In genomic region chr4:152996101-152996500, GRCh38 we compare ENCODE assay signal across 14 cellular contexts. TPM values are rescaled to one million over a fixed set of nuclear protein-coding genes. Genes with fewer than 3 reads are reported as not detected.
DNase-seq lines count a peak whose midpoint lies in the region; ATAC-seq and TF ChIP-seq lines count a peak whose summit lies in the region.
"Had no signal": no experiment of that assay in that cellular context is flagged by ENCODE, and none has a peak within 500 bp of the region (broad histone marks: within the 10 kb centered on the region; RNA-seq: fewer than 3 reads in every experiment).

No MANE protein-coding gene starts in this region.

- no peak overlapping the region for H3K4ac ChIP-seq in trophoblast cell (ENCODE audit: low read depth, low read length)

- no peak overlapping the region for H2AK5ac ChIP-seq in trophoblast cell (ENCODE audit: low read length)

- peak overlapping the region; percentile 32 for H4K8ac ChIP-seq in trophoblast cell (ENCODE audit: low read depth, low read length)

- peaks cover 27% of the 10 kb centered on the region for H3K4me1 ChIP-seq in PC-3 (ENCODE audit: insufficient read depth, low read length)
- H3K4me1 ChIP-seq in foreskin keratinocyte: peaks cover 33% of the 10 kb centered on the region
- H3K4me1 ChIP-seq in trophoblast cell (ENCODE audit: control insufficient read depth in 1 of 2, insufficient read depth in 2 of 2, low read length in 2 of 2): peaks cover 18 to 21% of the 10 kb centered on the region in 2 experiments

- WGBS in trophoblast cell (ENCODE audit: extremely low coverage, insufficient coverage, insufficient read length): no CpG with 5 or more reads among the region's 5 CpGs

- H2BK12ac ChIP-seq in trophoblast cell (ENCODE audit: low read length): peak overlapping the region; percentile 62

- no peaks in the 10 kb centered on the region for H4K20me1 ChIP-seq in PC-3 (ENCODE audit: low read length)

- CTCF ChIA-PET in PC-3 (lab: Charles Lee): no interaction called here

- peaks cover 5% of the 10 kb centered on the region for H3K79me1 ChIP-seq in trophoblast cell (ENCODE audit: low read length)

- no peak overlapping the region for H3K23ac ChIP-seq in trophoblast cell (ENCODE audit: low read length)

- no peaks in the 10 kb centered on the region for H3F3A ChIP-seq in PC-3 (ENCODE audit: low read length, unreplicated experiment)

- intact Hi-C loops in PC-3 (cut with micrococcal nuclease): no loop called here

- H4K12ac ChIP-seq in trophoblast cell (ENCODE audit: low read depth, low read length): no peak overlapping the region

- H3K4me3 ChIP-seq in PC-3 (ENCODE audit: low read length) (no peak overlapping the region), trophoblast cell (ENCODE audit: low read depth, low read length) (no peak overlapping the region)
- H3K4me3 ChIP-seq: GM12878, transverse colon had no signal

- peak overlapping the region; percentile 17 for H3K14ac ChIP-seq in trophoblast cell (ENCODE audit: low read length)

- peak overlapping the region; percentile 45 for H4K91ac ChIP-seq in trophoblast cell (ENCODE audit: low read depth, low read length)

- H3K27ac ChIP-seq in PC-3 (ENCODE audit: low read length): no peak overlapping the region
- peak overlapping the region; percentile 92 for H3K27ac ChIP-seq in foreskin keratinocyte
- peak overlapping the region; percentile 61 for H3K27ac ChIP-seq in trophoblast cell (ENCODE audit: low read depth, low read length)
- H3K27ac ChIP-seq: transverse colon had no signal

- H3K36me3 ChIP-seq in PC-3 (ENCODE audit: low read depth, low read length) (no peaks in the 10 kb centered on the region), trophoblast cell (ENCODE audit: control insufficient read depth in 1 of 2, insufficient read depth in 2 of 2, low read length in 2 of 2) (no peaks in the 10 kb centered on the region)
- H3K36me3 ChIP-seq: transverse colon had no signal

- H2AFZ ChIP-seq in PC-3 (ENCODE audit: low read length): 0 out of 2 replicates have a peak overlapping the region, but pooled peaks have one; percentile 50
- H2AFZ ChIP-seq in trophoblast cell (ENCODE audit: insufficient read depth, low read length, poor library complexity): no peak overlapping the region

- no peaks in the 10 kb centered on the region for H3K9me3 ChIP-seq in PC-3 (ENCODE audit: low read length)
- H3K9me3 ChIP-seq in trophoblast cell (ENCODE audit: insufficient read depth, low read depth, low read length): no peaks in the 10 kb centered on the region
- H3K9me3 ChIP-seq: transverse colon had no signal

- H2BK5ac ChIP-seq in trophoblast cell (ENCODE audit: low read depth, low read length, poor library complexity): peak overlapping the region; percentile 57

- DNase-seq in DMS53 (lab: John Stamatoyannopoulos, UW) (peak; percentile 72), PC-3 (peak; percentile 25), foreskin keratinocyte (peak in 1 of 2 donors; percentile 65), trophoblast cell (peak; percentile 67 to 78), kidney glomerular epithelial cell (lab: John Stamatoyannopoulos, UW) (no peak), Kasumi-1 (lab: John Stamatoyannopoulos, UW) (no peak), NCI-H2171 (lab: John Stamatoyannopoulos, UW) (no peak)
- DNase-seq: AML-193, DND-41, NCI-H2081, transverse colon had no signal

- H3K79me2 ChIP-seq in PC-3 (ENCODE audit: low read length) (no peaks in the 10 kb centered on the region), trophoblast cell (ENCODE audit: control insufficient read depth, insufficient read depth, low read length, poor library complexity) (peaks cover 2% of the 10 kb centered on the region)

- H3K4me2 ChIP-seq in PC-3 (ENCODE audit: low read length): no peak overlapping the region
- H3K4me2 ChIP-seq in trophoblast cell (ENCODE audit: low read length): peak overlapping the region; percentile 11

- ATAC-seq in PC-3 (no peak), foreskin keratinocyte (no peak), GM21515 (IDR thresholded peaks at IDR 0.05; ENCODE audit: unreplicated experiment) (no peak)
- ATAC-seq: esophagus mucosa, GM12878 had no signal

- TF ChIP-seq CTCF in PC-3 (conservative IDR thresholded peaks at IDR 0.05; ENCODE audit: low read depth, low read length) (no peak), foreskin keratinocyte (conservative IDR thresholded peaks at IDR 0.05) (no peak)

- no TSS peak for BruUV-seq in PC-3 (replicated peaks; lab: Mats Ljungman, UMichigan)

- POLR2A ChIA-PET in PC-3 (lab: Charles Lee; ENCODE audit: unreplicated experiment): no interaction called here

- no peaks in the 10 kb centered on the region for H3K9me2 ChIP-seq in PC-3 (replicated peaks; ENCODE audit: low read length)

- H3K27me3 ChIP-seq in PC-3 (ENCODE audit: low read length): no peaks in the 10 kb centered on the region
- H3K27me3 ChIP-seq in foreskin keratinocyte: no peaks in the 10 kb centered on the region
- no peaks in the 10 kb centered on the region for H3K27me3 ChIP-seq in trophoblast cell (ENCODE audit: insufficient read depth, low read length)
- H3K27me3 ChIP-seq: transverse colon had no signal

- H3K9ac ChIP-seq in PC-3 (ENCODE audit: low read length): no peak overlapping the region
- H3K9ac ChIP-seq in trophoblast cell (ENCODE audit: low read length): no peak overlapping the region

- no peak overlapping the region for H3K18ac ChIP-seq in trophoblast cell (ENCODE audit: low read length)

- peak overlapping the region; percentile 43 for H2BK120ac ChIP-seq in trophoblast cell (ENCODE audit: insufficient read depth, low read length, poor library complexity)

RNA-seq across cellular contexts. Expression of gene FHDC1, which starts 60.0 kb away (rescaled TPM):
- total RNA-seq in PC-3 (2014; rRNA removed) (0.95 and 2.2 TPM in 2 replicates), foreskin keratinocyte (2.3 and 4.4 TPM in 2 replicates)
- polyA plus RNA-seq in foreskin keratinocyte: 0.68 and 1.8 TPM in 2 replicates
- polyA plus RNA-seq in trophoblast cell (2013): 107 and 115 TPM in 2 replicates

Comparison
In these comparisons a context has a peak if more than half of its experiments do, and no peak if none do; other contexts are left out.
1. DNase-seq: peak in DMS53 (single experiment), PC-3 (single experiment) and trophoblast cell (2 of 2); none in kidney glomerular epithelial cell (single experiment), Kasumi-1 (0 of 2) and NCI-H2171 (single experiment).